Comparison of ENCODE assay signal across 8 cellular contexts in the genomic region with DNA sequence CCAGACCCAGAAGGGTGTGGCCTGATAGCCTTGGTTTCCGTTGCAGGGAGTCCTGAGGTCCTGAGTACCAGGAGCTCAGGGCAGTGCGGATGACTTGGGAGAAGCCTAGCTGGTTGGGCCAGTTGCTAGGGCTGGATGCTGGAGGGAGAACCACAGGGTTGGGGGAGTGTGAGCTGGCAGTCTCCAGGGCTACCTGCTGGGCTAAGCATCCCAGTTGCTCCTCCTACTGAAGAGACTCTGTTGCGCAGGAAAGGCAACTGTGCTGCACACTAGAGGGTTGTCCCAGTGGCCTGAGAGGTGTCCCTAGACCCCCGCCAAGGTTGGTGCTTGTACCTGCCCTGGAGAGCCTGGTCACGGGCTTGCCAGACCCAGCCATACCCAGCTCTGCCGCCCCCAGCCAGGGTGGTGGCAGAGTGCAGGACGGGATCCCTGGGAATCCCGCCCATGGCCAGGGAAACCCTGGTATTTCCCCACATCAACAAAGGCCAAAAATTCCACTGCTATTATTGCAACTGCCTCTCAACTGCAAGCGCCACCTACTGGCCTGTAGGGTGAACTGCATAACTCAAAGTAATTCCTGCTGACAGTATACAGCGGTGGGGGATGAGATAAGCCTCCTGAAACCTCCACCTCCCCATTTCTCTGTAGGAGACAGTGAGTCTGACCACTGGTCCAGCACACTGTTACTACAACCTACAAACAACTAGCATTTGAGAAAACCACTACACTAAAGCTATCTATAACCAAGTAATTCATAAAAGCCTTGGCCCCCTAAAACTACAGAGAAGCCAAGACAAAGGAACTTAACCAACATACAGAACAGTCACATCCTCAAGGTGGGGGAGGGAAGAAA.
DNase-seq lines count a peak whose midpoint lies in the region; ATAC-seq lines count a peak whose summit lies in the region.

No MANE protein-coding gene starts in this region.

- no peaks in the 10 kb centered on the region for H3K9me3 ChIP-seq in right cardiac atrium (ENCODE audit: control insufficient read depth, low read length)

- ATAC-seq in GM19043 (IDR thresholded peaks at IDR 0.05; ENCODE audit: low read depth, unreplicated experiment) (peak; percentile 85), HG03439 (IDR thresholded peaks at IDR 0.05; ENCODE audit: unreplicated experiment) (peak; percentile 71), right cardiac atrium (peak; percentile 10 to 42)

- peaks cover 22% of the 10 kb centered on the region for H3K4me1 ChIP-seq in right cardiac atrium (ENCODE audit: control insufficient read depth, insufficient read depth, low read length)

- no peak overlapping the region for H3K4me3 ChIP-seq in right cardiac atrium (ENCODE audit: low read length)

- no peaks in the 10 kb centered on the region for H3K27me3 ChIP-seq in right cardiac atrium (ENCODE audit: control insufficient read depth, insufficient read depth)

- 75% methylated on average over 10 of the region's 10 CpGs for WGBS in right cardiac atrium

- DNase-seq in COLO668 (lab: John Stamatoyannopoulos, UW; ENCODE audit: unreplicated experiment) (peak; percentile 70), RPMI7951 (ENCODE audit: low read depth) (peak; percentile 54), right cardiac atrium (peak in 1 of 3 donors; percentile 52), NCI-H128 (lab: John Stamatoyannopoulos, UW; ENCODE audit: unreplicated experiment) (no peak)
- DNase-seq in activated effector memory CD4-positive, alpha-beta T cell treated with Interleukin-2 at 50 U/mL for 16 hours = peak; percentile 43
- peak; percentile 64 for DNase-seq in stimulated activated CD4-positive, alpha-beta T cell treated with anti-CD3 and anti-CD28 coated beads, Interleukin-15, amount 100 ng/mL, for 24 hours

- peak overlapping the region; percentile 2 for H3K27ac ChIP-seq in right cardiac atrium (ENCODE audit: low read length)

- intact Hi-C loops in right cardiac atrium (cut with DNase I) = no loop called here

Comparison
In these comparisons a context has a peak if more than half of its experiments do, and no peak if none do; other contexts are left out.
1. ATAC-seq: peak in every context shown above with its lines; median percentile 85 in GM19043; 71 in HG03439; 26 in right cardiac atrium.